ENCODE assay signal across 9 cellular contexts in the genomic region with DNA sequence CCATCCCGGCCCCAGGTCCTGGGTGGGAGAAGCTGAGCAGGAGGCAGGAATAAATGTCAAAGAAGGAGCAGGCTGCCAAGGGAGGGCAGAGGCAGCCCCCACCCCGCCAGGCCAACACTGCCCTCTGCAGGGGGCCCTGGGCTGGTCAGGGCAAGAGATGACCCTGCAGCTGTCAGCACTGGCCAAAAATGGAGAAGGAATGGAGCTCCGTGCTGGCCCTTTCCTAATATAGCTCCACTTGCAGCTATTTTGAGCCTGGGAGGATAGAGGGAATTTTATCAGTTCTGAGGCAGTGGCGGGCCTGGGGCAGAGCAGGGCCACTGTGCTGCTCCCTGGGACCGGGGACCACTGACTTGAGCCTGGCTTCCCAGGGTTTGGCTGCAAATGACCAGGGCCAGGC. TPM values are rescaled to one million over a fixed set of nuclear protein-coding genes. Genes with fewer than 3 reads are reported as not detected.
DNase-seq lines count a peak whose midpoint lies in the region; ATAC-seq and TF ChIP-seq lines count a peak whose summit lies in the region.
"Had no signal": no experiment of that assay in that cellular context is flagged by ENCODE, and none has a peak within 500 bp of the region (broad histone marks: within the 10 kb centered on the region; RNA-seq: fewer than 3 reads in every experiment).

No MANE protein-coding gene starts in this region.

- DNase-seq in PC-3 (peak; percentile 49), glomerular visceral epithelial cell (ENCODE audit: extremely low spot score) (peak; percentile 11), retinal pigment epithelial cell (ENCODE audit: low read depth) (no peak), NCI-H1105 treated with DMSO at 0.1 percent for 48 hours (lab: John Stamatoyannopoulos, UW) (no peak), DMS79 (lab: John Stamatoyannopoulos, UW) (no peak)
- DNase-seq: central memory CD4-positive, alpha-beta T cell had no signal

- CTCF ChIA-PET in PC-3 (lab: Charles Lee) = interaction anchor here (0.6 to 1.3 kb wide), 7 partner anchors 9 to 170 kb away, joined by 3 to 9 read pairs (median 4); partner anchors contain the start of gene WAPL

- no peaks in the 10 kb centered on the region for H3K9me3 ChIP-seq in PC-3 (ENCODE audit: low read length)

- no peak overlapping the region for H3K9ac ChIP-seq in PC-3 (ENCODE audit: low read length)

- H2AFZ ChIP-seq in PC-3 (ENCODE audit: low read length) = no peak overlapping the region

- H3F3A ChIP-seq in PC-3 (ENCODE audit: low read length, unreplicated experiment) = no peaks in the 10 kb centered on the region

- H3K4me3 ChIP-seq in PC-3 (ENCODE audit: low read length) (no peak overlapping the region), retinal pigment epithelial cell (ENCODE audit: low read length) (no peak overlapping the region)

- ATAC-seq in PC-3 = peak; percentile 69
- no peak for ATAC-seq in GM18519 (IDR thresholded peaks at IDR 0.05; ENCODE audit: low FRiP score, unreplicated experiment)
- no peak for ATAC-seq in HG03280 (IDR thresholded peaks at IDR 0.05; ENCODE audit: unreplicated experiment)

- no peaks in the 10 kb centered on the region for H4K20me1 ChIP-seq in PC-3 (ENCODE audit: low read length)

- no peak overlapping the region for H3K4me2 ChIP-seq in PC-3 (ENCODE audit: low read length)

- TF ChIP-seq CTCF in GM12873 (IDR thresholded peaks at IDR 0.05; ENCODE audit: insufficient read depth, low read depth, low read length, missing control alignments) (peak; percentile 22), PC-3 (conservative IDR thresholded peaks at IDR 0.05; ENCODE audit: low read depth, low read length) (peak; percentile 74), retinal pigment epithelial cell (conservative IDR thresholded peaks at IDR 0.05; ENCODE audit: low read depth, low read length) (peak; percentile 57)

- POLR2A ChIA-PET in PC-3 (lab: Charles Lee; ENCODE audit: unreplicated experiment) = no interaction called here

- H3K79me2 ChIP-seq in PC-3 (ENCODE audit: low read length) = no peaks in the 10 kb centered on the region

- no peaks in the 10 kb centered on the region for H3K9me2 ChIP-seq in PC-3 (replicated peaks; ENCODE audit: low read length)

- H3K36me3 ChIP-seq in PC-3 (ENCODE audit: low read depth, low read length) = no peaks in the 10 kb centered on the region

- BruUV-seq in PC-3 (replicated peaks; lab: Mats Ljungman, UMichigan) = no TSS peak

- H3K27me3 ChIP-seq in PC-3 (ENCODE audit: low read length) = no peaks in the 10 kb centered on the region

- intact Hi-C loops in PC-3 (cut with micrococcal nuclease) = loop anchor here (5.0 to 10.0 kb wide), 2 partner anchors 37 to 90 kb away; no protein-coding TSS in a partner anchor

- H3K27ac ChIP-seq in PC-3 (ENCODE audit: low read length) = no peak overlapping the region

- H3K4me1 ChIP-seq in PC-3 (ENCODE audit: insufficient read depth, low read length) = no peaks in the 10 kb centered on the region

RNA-seq across cellular contexts. Expression of gene LDB3, which starts 16.0 kb away (rescaled TPM):
- total RNA-seq in PC-3 (2014; rRNA removed) = 0.04 and 0.52 TPM in 2 replicates

RNA-seq across cellular contexts. Expression of gene OPN4, which starts 30.0 kb away (rescaled TPM):
- total RNA-seq in PC-3 (2014; rRNA removed) = not detected in 2 replicates

Comparison
In these comparisons a context has a peak if more than half of its experiments do, and no peak if none do; other contexts are left out.
1. CTCF ChIP-seq: peak in every context shown above with its lines; median percentile 74 in PC-3; 57 in retinal pigment epithelial cell; 22 in GM12873.
2. DNase-seq: peak in PC-3 (single experiment) and glomerular visceral epithelial cell (single experiment); none in retinal pigment epithelial cell (single experiment), NCI-H1105 treated with DMSO at 0.1 percent for 48 hours (single experiment) and DMS79 (single experiment).